ENCODE assay signal across 8 cellular contexts in the genomic region with DNA sequence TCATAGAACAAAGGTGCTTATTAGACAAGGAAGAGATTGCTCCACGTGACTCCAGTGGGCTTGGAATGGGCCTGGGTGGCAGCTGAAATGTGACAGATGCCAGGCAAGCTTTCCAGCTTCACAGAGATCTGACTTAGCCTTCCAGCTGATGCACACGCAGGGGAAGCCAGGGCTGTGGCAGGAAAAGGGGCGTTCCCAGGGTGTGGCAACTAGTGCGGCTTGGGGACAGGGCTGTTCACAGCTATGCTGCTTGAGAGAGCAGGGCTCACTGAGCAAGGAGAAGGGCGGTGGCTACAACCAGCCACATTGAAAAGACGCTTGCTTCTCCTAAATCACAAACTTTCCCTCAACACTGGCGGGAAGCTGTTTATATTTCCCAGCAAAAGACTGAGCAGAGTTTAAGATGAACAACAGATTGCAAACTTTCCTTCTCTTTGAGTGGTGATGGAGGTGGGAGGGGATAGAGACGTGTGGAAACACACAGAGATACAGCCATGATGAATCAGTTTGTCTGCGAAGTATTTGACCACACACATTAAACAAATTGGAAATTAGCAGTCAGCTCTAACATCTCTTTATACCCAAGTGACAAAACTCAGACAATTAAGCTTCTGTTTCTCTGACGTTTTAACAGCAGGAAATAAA.
A peak's percentile ranks its signal among the peaks of the same experiment; 100 is the strongest.
DNase-seq lines count a peak whose midpoint lies in the region; ATAC-seq, FAIRE-seq and TF ChIP-seq lines count a peak whose summit lies in the region.

No MANE protein-coding gene starts in this region.

- no peak overlapping the region for H2BK12ac ChIP-seq in H1 (ENCODE audit: low read depth, low read length)

- POLR2A ChIA-PET in activated B cell treated with CpG ODN at 0.5 μM for 24 hours (lab: Charles Lee) = no interaction called here
- POLR2A ChIA-PET in H1 (lab: Charles Lee; ENCODE audit: partially characterized antibody) = no interaction called here

- no peak overlapping the region for H3K18ac ChIP-seq in H1 (ENCODE audit: extremely low read depth, low read length)

- H2AFZ ChIP-seq in H1 (ENCODE audit: low read length) (peak overlapping the region; percentile 79), MM.1S (ENCODE audit: low read length) (no peak overlapping the region)

- no peak overlapping the region for H3K14ac ChIP-seq in H1 (ENCODE audit: insufficient read length)

- H4K5ac ChIP-seq in H1 (ENCODE audit: insufficient read length, low read depth, low read length) = no peak overlapping the region

- H3K9me2 ChIP-seq in MM.1S (replicated peaks; ENCODE audit: insufficient read depth, low read length) = no peaks in the 10 kb centered on the region

- peak; percentile 50 for ATAC-seq in activated B cell treated with CpG ODN at 0.5 μM for 24 hours (ENCODE audit: low read depth)
- no peak for ATAC-seq in HG02884 (IDR thresholded peaks at IDR 0.05; ENCODE audit: unreplicated experiment)
- no peak for ATAC-seq in GM21619 (IDR thresholded peaks at IDR 0.05; ENCODE audit: unreplicated experiment)

- H3K4me1 ChIP-seq in H1 (replicated peaks in 1 of 4; ENCODE audit: control insufficient read depth in 3 of 4, insufficient read depth in 4 of 4, low read length in 3 of 4) (no peaks in the 10 kb centered on the region), prostate gland (replicated peaks) (no peaks in the 10 kb centered on the region), ovary (ENCODE audit: insufficient read depth) (peaks cover 1% of the 10 kb centered on the region), MM.1S (ENCODE audit: low read length) (no peaks in the 10 kb centered on the region)

- H3K4me3 Mint-ChIP-seq in activated B cell treated with CpG ODN at 0.5 μM for 24 hours = peak overlapping the region; percentile 42

- TF ChIP-seq RAD21 in H1 (IDR thresholded peaks at IDR 0.05 in 1 of 2, conservative IDR thresholded peaks at IDR 0.05 in 1 of 2; ENCODE audit: low read depth in 2 of 2, low read length in 2 of 2) = no peak

- H4K20me1 ChIP-seq in H1 (replicated peaks in 1 of 2; ENCODE audit: control insufficient read depth in 1 of 2, insufficient read depth in 2 of 2, low read length in 2 of 2) (no peaks in the 10 kb centered on the region), MM.1S (ENCODE audit: insufficient read depth, low read length) (no peaks in the 10 kb centered on the region)

- DNase-seq in ELF-1 (ENCODE audit: low read depth, low spot score) (peak; percentile 62), activated B cell treated with CpG ODN at 0.5 μM for 24 hours (no peak), H1 (ENCODE audit: low read depth in 1 of 2, low spot score in 2 of 2) (no peak), prostate gland (ENCODE audit: low spot score) (peak; percentile 47), ovary (no peak), MM.1S (no peak)

- H3K56ac ChIP-seq in H1 (replicated peaks; ENCODE audit: insufficient read length, low read depth, low read length) = no peak overlapping the region

- TF ChIP-seq POLR2A in H1 (IDR thresholded peaks at IDR 0.05; ENCODE audit: control extremely low read depth in 1 of 2, low read depth in 2 of 2, low read length in 2 of 2) = no peak
- peak; percentile 59 for TF ChIP-seq POLR2A in prostate gland (IDR thresholded peaks at IDR 0.05)
- no peak for TF ChIP-seq POLR2A in ovary (IDR thresholded peaks at IDR 0.05)

- H3K9me3 Mint-ChIP-seq in activated B cell treated with CpG ODN at 0.5 μM for 24 hours = no peaks in the 10 kb centered on the region

- no peak for FAIRE-seq in H1 (lab: Jason Lieb, UNC)

- TF ChIP-seq EP300 in H1 (IDR thresholded peaks at IDR 0.05; ENCODE audit: borderline replicate concordance in 1 of 2, low read depth in 2 of 2, low read length in 2 of 2) (no peak), ovary (IDR thresholded peaks at IDR 0.05) (no peak)

- no peak overlapping the region for H3K4ac ChIP-seq in H1 (replicated peaks; ENCODE audit: insufficient read length, low read depth, low read length)

- H3K27me3 ChIP-seq in H1 (replicated peaks in 1 of 4; ENCODE audit: control insufficient read depth in 3 of 4, extremely low read depth in 1 of 4, insufficient read depth in 3 of 4, low read length in 3 of 4) = no peaks in the 10 kb centered on the region; a peak in 1 of 7 replicates
- no peaks in the 10 kb centered on the region for H3K27me3 ChIP-seq in prostate gland (replicated peaks; ENCODE audit: insufficient read depth)
- H3K27me3 ChIP-seq in ovary = no peaks in the 10 kb centered on the region
- H3K27me3 ChIP-seq in MM.1S (replicated peaks; ENCODE audit: insufficient read depth, low read length) = 0 out of 2 replicates have a peak, but pooled peaks cover 3% of the 10 kb centered on the region

- H3K79me2 ChIP-seq in H1 (ENCODE audit: control insufficient read depth in 1 of 2, insufficient read depth in 2 of 2, low read length in 2 of 2) = no peaks in the 10 kb centered on the region
- no peaks in the 10 kb centered on the region for H3K79me2 ChIP-seq in MM.1S (ENCODE audit: low read length)

- no peak overlapping the region for H2BK15ac ChIP-seq in H1 (ENCODE audit: low read length)

- no peaks in the 10 kb centered on the region for H3K36me3 Mint-ChIP-seq in activated B cell treated with CpG ODN at 0.5 μM for 24 hours (ENCODE audit: low read depth)

- no peaks in the 10 kb centered on the region for H3F3A ChIP-seq in MM.1S (ENCODE audit: insufficient read depth, low read length)

- no peak overlapping the region for H3K27ac Mint-ChIP-seq in activated B cell treated with CpG ODN at 0.5 μM for 24 hours

- peaks cover 8% of the 10 kb centered on the region for H3K4me1 Mint-ChIP-seq in activated B cell treated with CpG ODN at 0.5 μM for 24 hours

- no peaks in the 10 kb centered on the region for H3K9me3 ChIP-seq in H1 (ENCODE audit: insufficient read depth in 2 of 2, low read depth in 1 of 2, low read length in 1 of 2)
- no peaks in the 10 kb centered on the region for H3K9me3 ChIP-seq in prostate gland
- no peaks in the 10 kb centered on the region for H3K9me3 ChIP-seq in ovary
- no peaks in the 10 kb centered on the region for H3K9me3 ChIP-seq in MM.1S (replicated peaks; ENCODE audit: insufficient read depth, low read length)

- H4K91ac ChIP-seq in H1 (replicated peaks; ENCODE audit: insufficient read length, low read length) = no peak overlapping the region

- no peak overlapping the region for H3K9ac ChIP-seq in H1 (replicated peaks in 1 of 4; ENCODE audit: extremely low read depth in 1 of 4, low read depth in 3 of 4, low read length in 3 of 4)
- H3K9ac ChIP-seq in MM.1S (ENCODE audit: low read length) = no peak overlapping the region

- H3K79me1 ChIP-seq in H1 (ENCODE audit: low read depth, low read length) = no peaks in the 10 kb centered on the region

- no peak overlapping the region for H2BK5ac ChIP-seq in H1 (ENCODE audit: low read depth, low read length)

- H3K4me3 ChIP-seq in H1 (ENCODE audit: extremely low read depth in 1 of 4, insufficient read depth in 2 of 4, low read depth in 3 of 4, low read length in 4 of 4) = no peak overlapping the region
- H3K4me3 ChIP-seq in prostate gland = no peak overlapping the region
- H3K4me3 ChIP-seq in ovary = no peak overlapping the region
- H3K4me3 ChIP-seq in MM.1S (ENCODE audit: low read length) = no peak overlapping the region

- no peak for TF ChIP-seq CTCF in activated B cell treated with CpG ODN at 0.5 μM for 24 hours (IDR thresholded peaks at IDR 0.05)
- no peak for TF ChIP-seq CTCF in H1 (IDR thresholded peaks at IDR 0.05; ENCODE audit: control extremely low read depth in 1 of 3, insufficient read depth in 1 of 3, low read depth in 1 of 3, low read length in 3 of 3)
- TF ChIP-seq CTCF in prostate gland (IDR thresholded peaks at IDR 0.05) = no peak
- TF ChIP-seq CTCF in ovary (IDR thresholded peaks at IDR 0.05) = no peak
- TF ChIP-seq CTCF in MM.1S (IDR thresholded peaks at IDR 0.05; ENCODE audit: low read length) = no peak

- H4K8ac ChIP-seq in H1 (ENCODE audit: extremely low read depth, insufficient read depth, low read length) = no peak overlapping the region

- H3K36me3 ChIP-seq in H1 (ENCODE audit: control insufficient read depth in 2 of 4, insufficient read depth in 4 of 4, low read length in 3 of 4) (no peaks in the 10 kb centered on the region), prostate gland (no peaks in the 10 kb centered on the region), ovary (no peaks in the 10 kb centered on the region), MM.1S (replicated peaks; ENCODE audit: insufficient read depth, low read length) (no peaks in the 10 kb centered on the region)

- H2AK5ac ChIP-seq in H1 (ENCODE audit: low read depth, low read length) = no peak overlapping the region

- CTCF ChIA-PET in activated B cell treated with CpG ODN at 0.5 μM for 24 hours (lab: Charles Lee) (no interaction called here), H1 (lab: Charles Lee; ENCODE audit: partially characterized antibody) (interaction anchor here (1.2 kb wide), 1 partner anchor 10 kb away, joined by 3 read pairs; no protein-coding TSS in a partner anchor)

- H2BK20ac ChIP-seq in H1 (ENCODE audit: low read length) = no peak overlapping the region

- peaks cover 26% of the 10 kb centered on the region for H3K27me3 Mint-ChIP-seq in activated B cell treated with CpG ODN at 0.5 μM for 24 hours

- H3K4me2 ChIP-seq in H1 (ENCODE audit: insufficient read depth in 1 of 2, low read depth in 2 of 2, low read length in 2 of 2) (no peak overlapping the region), MM.1S (ENCODE audit: low read depth, low read length) (no peak overlapping the region)

- intact Hi-C loops in activated B cell treated with CpG ODN at 0.5 μM for 24 hours (cut with micrococcal nuclease) (no loop called here), prostate gland (cut with DNase I) (no loop called here), ovary (cut with DNase I) (no loop called here)

- H2BK120ac ChIP-seq in H1 (replicated peaks; ENCODE audit: low read depth, low read length) = no peak overlapping the region

- H3K27ac ChIP-seq in H1 (ENCODE audit: low read depth, low read length) (no peak overlapping the region), prostate gland (peak overlapping the region in 1 of 2 donors; percentile 48), ovary (no peak overlapping the region), MM.1S (ENCODE audit: low read length) (no peak overlapping the region)

- 77% methylated on average over 10 of the region's 10 CpGs; no CpG with 5 or more reads in 1 of the 2 experiments for WGBS in H1 (ENCODE audit: extremely low coverage in 1 of 2, insufficient coverage in 1 of 2, insufficient read length in 1 of 2, insufficient replicate concordance in 2 of 2, low coverage in 1 of 2, low lambda C conversion rate in 2 of 2, missing lambda C conversion rate in 1 of 2), 2 experiments
- 24% methylated on average over 10 of the region's 10 CpGs for WGBS in prostate gland
- WGBS in ovary, 3 donors = 67 to 69% (median 68%) methylated on average over 10 of the region's 10 CpGs

- no peak overlapping the region for H3K23ac ChIP-seq in H1 (ENCODE audit: insufficient read length)

- H3K23me2 ChIP-seq in H1 (ENCODE audit: low read depth, low read length) = no peaks in the 10 kb centered on the region

TF ChIP-seq in H1, 55 proteins besides CTCF, POLR2A, EP300 and RAD21 (continues in another document):
- TF ChIP-seq SP2 (IDR thresholded peaks at IDR 0.05; ENCODE audit: low read length) (no peak), TCF12 (IDR thresholded peaks at IDR 0.05; ENCODE audit: low read depth, low read length) (no peak), BCL11A (IDR thresholded peaks at IDR 0.05; ENCODE audit: low read depth in 2 of 2, low read length in 2 of 2) (no peak), TAF7 (optimal IDR thresholded peaks at IDR 0.05; ENCODE audit: borderline replicate concordance, low read depth, low read length) (no peak), CBX8 (IDR thresholded peaks at IDR 0.05; ENCODE audit: borderline replicate concordance, low read depth, low read length) (no peak)

Comparison
In these comparisons a context has a peak if more than half of its experiments do, and no peak if none do; other contexts are left out.
1. DNase-seq: peak in ELF-1 (single experiment) and prostate gland (single experiment); none in activated B cell treated with CpG ODN at 0.5 μM for 24 hours (single experiment), H1 (0 of 2), ovary (0 of 5) and MM.1S (single experiment).